In genomic region chr6:160275511-160276003, GRCh38 we compare ENCODE assay signal across 18 cellular contexts. TPM values are rescaled to one million over a fixed set of nuclear protein-coding genes. Genes with fewer than 3 reads are reported as not detected.
"Had no signal": no experiment of that assay in that cellular context is flagged by ENCODE, and none has a peak within 500 bp of the region (broad histone marks: within the 10 kb centered on the region; RNA-seq: fewer than 3 reads in every experiment).

No MANE protein-coding gene starts in this region.

- H3K4me3 ChIP-seq: lower lobe of right lung had no signal

- H3K9me3 ChIP-seq: lower lobe of right lung had no signal

- ATAC-seq: esophagus mucosa; stimulated activated naive CD8-positive, alpha-beta T cell treated with anti-CD3 and anti-CD28 coated beads, Interleukin-15, Interleukin-2, amounts not matched to agents 100 U/mL and 50 U/mL, for 24 hours had no signal

- H3K27ac Mint-ChIP-seq: activated T-helper 2 cell treated with anti-CD3 and anti-CD28 coated beads, Interferon-gamma antibody, Interleukin-2, Interleukin-4, amounts not matched to agents 10 μg/mL and 5 μg/mL and 100 μg/mL, durations not matched to agents 14 hours and 24 hours and 36 hours; mesothelial cell of epicardium; T-helper 1 cell treated with Interleukin-12 subunit alpha and Interleukin-12 subunit beta and Interleukin-4 antibody, amounts not matched to agents 30 μg/mL and 1 μg/mL, for 36 hours; type B pancreatic cell had no signal

- H3K9me3 Mint-ChIP-seq: activated T-helper 2 cell treated with anti-CD3 and anti-CD28 coated beads, Interferon-gamma antibody, Interleukin-2, Interleukin-4, amounts not matched to agents 10 μg/mL and 5 μg/mL and 100 μg/mL, durations not matched to agents 14 hours and 24 hours and 36 hours; T-helper 1 cell treated with Interleukin-12 subunit alpha and Interleukin-12 subunit beta and Interleukin-4 antibody, amounts not matched to agents 30 μg/mL and 1 μg/mL, for 36 hours had no signal

- H3K36me3 Mint-ChIP-seq: mesothelial cell of epicardium, type B pancreatic cell had no signal

- H3K4me1 Mint-ChIP-seq: mesothelial cell of epicardium had no signal

- H3K27ac ChIP-seq: lower lobe of right lung, WERI-Rb-1 had no signal

- H3K4me3 Mint-ChIP-seq: mesothelial cell of epicardium; T-helper 1 cell treated with Interleukin-12 subunit alpha and Interleukin-12 subunit beta and Interleukin-4 antibody, amounts not matched to agents 30 μg/mL and 1 μg/mL, for 36 hours; type B pancreatic cell had no signal

- H3K36me3 ChIP-seq: lower lobe of right lung, WERI-Rb-1 had no signal

- DNase-seq: activated CD4-positive, alpha-beta T cell treated with anti-CD3 and anti-CD28 coated beads, Interleukin-2, amount 50 U/mL, for 48 hours; activated naive CD4-positive, alpha-beta T cell treated with anti-CD3 and anti-CD28 coated beads, Interleukin-2, amount 50 U/mL, for 16 hours; activated T-cell treated with anti-CD3 and anti-CD28 coated beads, Interleukin-2, amount 50 U/mL, for 1 hour; glutamatergic neuron; lower lobe of right lung; small intestine; stimulated activated CD4-positive, alpha-beta T cell treated with anti-CD3 and anti-CD28 coated beads, Interleukin-4, amount 100 ng/mL, for 4 hours; stimulated activated CD8-positive, alpha-beta memory T cell treated with anti-CD3 and anti-CD28 coated beads, Interleukin-4, amount 100 ng/mL, for 48 hours; stimulated activated naive CD8-positive, alpha-beta T cell treated with anti-CD3 and anti-CD28 coated beads, Interleukin-15, Interleukin-2, amounts not matched to agents 100 U/mL and 50 U/mL, for 24 hours; WERI-Rb-1 had no signal

- H3K4me1 ChIP-seq: lower lobe of right lung had no signal

RNA-seq across cellular contexts. Expression of gene SLC22A2, which starts 16.9 kb away (rescaled TPM):
- total RNA-seq: activated T-helper 2 cell treated with anti-CD3 and anti-CD28 coated beads, Interferon-gamma antibody, Interleukin-2, Interleukin-4, amounts not matched to agents 10 μg/mL and 5 μg/mL and 100 μg/mL, durations not matched to agents 14 hours and 24 hours and 36 hours; astrocyte; esophagus mucosa; lower lobe of right lung; myocyte had no signal
- polyA plus RNA-seq: neural cell, small intestine had no signal
